8 cellular contexts compared by ENCODE assay signal in the genomic region with DNA sequence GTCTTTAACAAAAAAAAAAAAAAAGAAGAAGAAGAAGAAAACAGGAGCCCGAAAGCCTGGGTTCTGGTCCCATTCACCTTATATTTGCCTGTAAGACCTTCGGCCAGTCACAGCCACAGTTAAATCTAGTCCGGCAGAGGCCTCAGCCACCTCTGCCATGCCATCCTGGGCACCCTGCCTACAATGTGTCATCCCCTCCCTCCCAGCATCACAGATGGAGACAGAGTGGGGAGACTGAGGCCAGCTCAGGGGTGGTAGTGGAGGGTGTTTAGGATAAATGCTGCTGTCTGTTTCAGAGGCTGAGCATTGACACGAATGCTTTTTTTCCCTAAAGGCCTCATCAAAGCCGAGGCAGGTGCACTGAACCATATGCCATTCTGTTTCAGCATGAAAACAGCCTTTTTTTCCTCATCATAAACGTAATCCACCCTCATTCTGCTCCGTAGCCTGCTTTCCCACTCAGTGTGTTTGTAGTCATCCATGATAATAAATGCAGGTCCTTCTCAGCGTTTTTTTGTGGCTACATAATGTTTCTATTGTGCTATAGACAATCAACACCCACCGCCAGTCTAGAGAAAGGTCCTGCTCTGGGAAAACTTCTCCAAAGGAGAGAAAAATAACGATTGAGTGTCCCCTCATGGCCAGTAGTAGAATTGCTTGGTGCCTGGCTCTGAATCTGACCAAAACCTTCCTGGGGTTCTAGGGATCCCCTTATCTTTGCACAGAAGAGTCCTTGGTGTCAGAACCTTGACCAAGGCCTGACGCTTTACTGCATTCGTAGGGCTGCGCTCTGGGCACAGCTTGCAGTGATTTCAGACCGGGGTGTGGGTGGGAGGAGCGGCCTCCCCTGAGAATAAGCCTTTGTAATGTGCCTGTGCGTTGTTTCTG. TPM values are rescaled to one million over a fixed set of nuclear protein-coding genes. Genes with fewer than 3 reads are reported as not detected.
DNase-seq lines count a peak whose midpoint lies in the region; ATAC-seq and TF ChIP-seq lines count a peak whose summit lies in the region.
"Had no signal": no experiment of that assay in that cellular context is flagged by ENCODE, and none has a peak within 500 bp of the region (broad histone marks: within the 10 kb centered on the region; RNA-seq: fewer than 3 reads in every experiment).

No MANE protein-coding gene starts in this region.

- peak overlapping the region; percentile 71 for H3K4me3 Mint-ChIP-seq in endothelial cell (ENCODE audit: unreplicated experiment)

- TF ChIP-seq CTCF in GM10266 (IDR thresholded peaks at IDR 0.05; ENCODE audit: control insufficient read depth, insufficient read depth, low read depth, missing control alignments) (peak; percentile 12), endothelial cell (IDR thresholded peaks at IDR 0.05; ENCODE audit: unreplicated experiment) (peak; percentile 31)

- H3K36me3 Mint-ChIP-seq in endothelial cell (ENCODE audit: low read depth, unreplicated experiment), result peaks cover 57% of the 10 kb centered on the region

- peak overlapping the region; percentile 81 for H3K27ac Mint-ChIP-seq in endothelial cell (ENCODE audit: unreplicated experiment)

- no peaks in the 10 kb centered on the region for H3K9me3 Mint-ChIP-seq in endothelial cell (ENCODE audit: unreplicated experiment)

- peaks cover 16% of the 10 kb centered on the region for H3K27me3 Mint-ChIP-seq in endothelial cell (ENCODE audit: unreplicated experiment)

- H3K4me1 Mint-ChIP-seq in endothelial cell (ENCODE audit: unreplicated experiment), result peaks cover 55% of the 10 kb centered on the region

- DNase-seq in GM10266 (ENCODE audit: extremely low spot score) (no peak), NCI-H1694 treated with DMSO at 0.1 percent for 48 hours (lab: John Stamatoyannopoulos, UW) (peak; percentile 85), endothelial cell (ENCODE audit: low spot score) (no peak), pons (ENCODE audit: low spot score) (peak; percentile 95)
- no peak for DNase-seq in central memory CD4-positive, alpha-beta T cell
- no peak for DNase-seq in activated CD8-positive, alpha-beta memory T cell treated with anti-CD3 and anti-CD28 coated beads, Interleukin-2, amount 50 U/mL, for 48 hours
- DNase-seq: T-helper 2 cell had no signal

- ATAC-seq in GM21360 (IDR thresholded peaks at IDR 0.05; ENCODE audit: unreplicated experiment), result no peak

RNA-seq across cellular contexts. Expression of a gene that starts 41.1 kb away (rescaled TPM):
- 116 TPM for total RNA-seq in endothelial cell (ENCODE audit: unreplicated experiment)

Comparison
In these comparisons a context has a peak if more than half of its experiments do, and no peak if none do; other contexts are left out.
1. DNase-seq: peak in NCI-H1694 treated with DMSO at 0.1 percent for 48 hours (single experiment) and pons (single experiment); none in GM10266 (single experiment), endothelial cell (single experiment), central memory CD4-positive, alpha-beta T cell (single experiment) and activated CD8-positive, alpha-beta memory T cell treated with anti-CD3 and anti-CD28 coated beads, Interleukin-2, amount 50 U/mL, for 48 hours (single experiment).